2 cellular contexts compared by ENCODE assay signal in genomic region chr1:50620680-50621329, GRCh38.
TF ChIP-seq lines count a peak whose summit lies in the region.

No MANE protein-coding gene starts in this region.

TF ChIP-seq in IMR-90, 13 proteins besides CTCF, POLR2A, EP300 and RAD21:
- TF ChIP-seq SMC3 (IDR thresholded peaks at IDR 0.05; ENCODE audit: low read depth, low read length) (peak; percentile 45), BHLHE40 (IDR thresholded peaks at IDR 0.05; ENCODE audit: low read depth, low read length) (no peak)

TF ChIP-seq in HepG2, 621 proteins besides CTCF, POLR2A, EP300 and RAD21:
- TF ChIP-seq ZNF687 (CRISPR knock-in tag; IDR thresholded peaks at IDR 0.05) (peak; percentile 28; the same call in 1 of the 2 replicates), ELF3 (CRISPR knock-in tag; IDR thresholded peaks at IDR 0.05) (peak; percentile 54; the same call in 1 of the 2 replicates), STAG1 (CRISPR knock-in tag; IDR thresholded peaks at IDR 0.05) (peak; percentile 60), PPARG (CRISPR knock-in tag; conservative IDR thresholded peaks at IDR 0.05) (no peak), SMC3 (IDR thresholded peaks at IDR 0.05; ENCODE audit: low read length) (peak; percentile 58), CEBPG (CRISPR knock-in tag; IDR thresholded peaks at IDR 0.05) (no peak), ZNF441 (CRISPR knock-in tag; IDR thresholded peaks at IDR 0.05; ENCODE audit: borderline replicate concordance) (no peak), SOX5 (CRISPR knock-in tag; IDR thresholded peaks at IDR 0.05; ENCODE audit: borderline replicate concordance) (peak; percentile 8; the same call in 1 of the 2 replicates), HOMEZ (CRISPR knock-in tag; IDR thresholded peaks at IDR 0.05; ENCODE audit: low read depth) (peak; percentile 26; the same call in 1 of the 2 replicates)
TF ChIP-seq in HepG2: peak in this region for 6.
